Comparison of ENCODE assay signal across 19 cellular contexts in genomic region chr15:77862651-77863104, GRCh38.
A peak's percentile ranks its signal among the peaks of the same experiment; 100 is the strongest.
DNase-seq lines count a peak whose midpoint lies in the region; ATAC-seq and TF ChIP-seq lines count a peak whose summit lies in the region.
"Had no signal": no experiment of that assay in that cellular context is flagged by ENCODE, and none has a peak within 500 bp of the region (broad histone marks: within the 10 kb centered on the region; RNA-seq: fewer than 3 reads in every experiment).

No MANE protein-coding gene starts in this region.

- H3K4me3 ChIP-seq in RWPE2 (ENCODE audit: severe bottlenecking) = no peak overlapping the region
- H3K4me3 ChIP-seq in lower lobe of right lung = no peak overlapping the region
- H3K4me3 ChIP-seq in suprapubic skin = no peak overlapping the region
- no peak overlapping the region for H3K4me3 ChIP-seq in prostate gland
- H3K4me3 ChIP-seq: PC-9, SK-N-MC had no signal

- no peak for TF ChIP-seq EP300 in suprapubic skin (IDR thresholded peaks at IDR 0.05)

- no peak for TF ChIP-seq CTCF in RWPE2 (IDR thresholded peaks at IDR 0.05; ENCODE audit: poor library complexity, severe bottlenecking)
- TF ChIP-seq CTCF in lower lobe of right lung (IDR thresholded peaks at IDR 0.05) = no peak
- no peak for TF ChIP-seq CTCF in suprapubic skin (IDR thresholded peaks at IDR 0.05)
- TF ChIP-seq CTCF in prostate gland (IDR thresholded peaks at IDR 0.05) = no peak

- DNase-seq in activated effector memory CD4-positive, alpha-beta T cell treated with anti-CD3 and anti-CD28 coated beads, Interleukin-2, amount 50 U/mL, for 16 hours = peak; percentile 55
- DNase-seq in activated effector memory CD4-positive, alpha-beta T cell treated with Interleukin-2 at 50 U/mL for 16 hours = no peak
- peak; percentile 73 for DNase-seq in RWPE2 (ENCODE audit: low spot score)
- DNase-seq in lower lobe of right lung = peak; percentile 44
- DNase-seq in suprapubic skin (ENCODE audit: low spot score in 2 of 2) = peak; percentile 60 to 64
- DNase-seq in DMS114 treated with DMSO at 0.1 percent for 48 hours (lab: John Stamatoyannopoulos, UW; ENCODE audit: unreplicated experiment) = no peak
- DNase-seq in prostate gland (ENCODE audit: low spot score) = no peak
- DNase-seq: BE2C; CD8-positive, alpha-beta T cell; DMS79 treated with DMSO at 0.1 percent for 48 hours; KBM-7; NCI-H1436; NCI-H2029; NCI-H2171 treated with DMSO at 0.1 percent for 48 hours; NCI-H748 treated with DMSO at 0.1 percent for 48 hours; PC-9 had no signal

- H3K27me3 ChIP-seq in RWPE2 (ENCODE audit: insufficient read depth, poor library complexity, severe bottlenecking) (no peaks in the 10 kb centered on the region), lower lobe of right lung (ENCODE audit: low read depth) (no peaks in the 10 kb centered on the region), suprapubic skin (peaks cover 5% of the 10 kb centered on the region), prostate gland (replicated peaks; ENCODE audit: insufficient read depth) (no peaks in the 10 kb centered on the region)
- H3K27me3 ChIP-seq: BE2C had no signal

- intact Hi-C loops in lower lobe of right lung (cut with DNase I) (no loop called here), prostate gland (cut with DNase I) (no loop called here)

- H3K9me3 ChIP-seq in RWPE2 (ENCODE audit: severe bottlenecking) = no peaks in the 10 kb centered on the region
- H3K9me3 ChIP-seq in lower lobe of right lung = no peaks in the 10 kb centered on the region
- H3K9me3 ChIP-seq in suprapubic skin = no peaks in the 10 kb centered on the region
- H3K9me3 ChIP-seq in prostate gland = no peaks in the 10 kb centered on the region
- H3K9me3 ChIP-seq: BE2C had no signal

- no peaks in the 10 kb centered on the region for H3K36me3 ChIP-seq in RWPE2 (ENCODE audit: low read depth)
- no peaks in the 10 kb centered on the region for H3K36me3 ChIP-seq in lower lobe of right lung
- H3K36me3 ChIP-seq in suprapubic skin = no peaks in the 10 kb centered on the region
- no peaks in the 10 kb centered on the region for H3K36me3 ChIP-seq in prostate gland
- H3K36me3 ChIP-seq: BE2C had no signal

- 72% methylated on average over 8 of the region's 13 CpGs for WGBS in suprapubic skin
- 85% methylated on average over 13 of the region's 13 CpGs for WGBS in prostate gland

- no peak for TF ChIP-seq POLR2A in suprapubic skin (IDR thresholded peaks at IDR 0.05)
- TF ChIP-seq POLR2A in prostate gland (IDR thresholded peaks at IDR 0.05) = no peak

- no peak; the same call in 2 of the 3 replicates for ATAC-seq in RWPE2 (ENCODE audit: low read depth)
- ATAC-seq in lower lobe of right lung = no peak
- no peak for ATAC-seq in HG03565 (IDR thresholded peaks at IDR 0.05; ENCODE audit: unreplicated experiment)
- ATAC-seq: CD8-positive, alpha-beta T cell had no signal

- H3K27ac ChIP-seq in RWPE2 (ENCODE audit: poor library complexity, severe bottlenecking) (no peak overlapping the region), lower lobe of right lung (no peak overlapping the region), suprapubic skin (no peak overlapping the region), prostate gland (no peak overlapping the region)
- H3K27ac ChIP-seq: 22Rv1, PC-9, SK-N-MC had no signal

- H3K4me1 ChIP-seq in RWPE2 (ENCODE audit: insufficient read depth, poor library complexity, severe bottlenecking) = no peaks in the 10 kb centered on the region
- H3K4me1 ChIP-seq in lower lobe of right lung = no peaks in the 10 kb centered on the region
- no peaks in the 10 kb centered on the region for H3K4me1 ChIP-seq in suprapubic skin
- H3K4me1 ChIP-seq in prostate gland (replicated peaks) = no peaks in the 10 kb centered on the region

Comparison
In these comparisons a context has a peak if more than half of its experiments do, and no peak if none do; other contexts are left out.
1. DNase-seq: peak in activated effector memory CD4-positive, alpha-beta T cell treated with anti-CD3 and anti-CD28 coated beads, Interleukin-2, amount 50 U/mL, for 16 hours (single experiment), RWPE2 (single experiment), lower lobe of right lung (single experiment) and suprapubic skin (2 of 2); none in activated effector memory CD4-positive, alpha-beta T cell treated with Interleukin-2 at 50 U/mL for 16 hours (single experiment), DMS114 treated with DMSO at 0.1 percent for 48 hours (single experiment) and prostate gland (single experiment).